ENCODE assay signal across 8 cellular contexts in the genomic region with DNA sequence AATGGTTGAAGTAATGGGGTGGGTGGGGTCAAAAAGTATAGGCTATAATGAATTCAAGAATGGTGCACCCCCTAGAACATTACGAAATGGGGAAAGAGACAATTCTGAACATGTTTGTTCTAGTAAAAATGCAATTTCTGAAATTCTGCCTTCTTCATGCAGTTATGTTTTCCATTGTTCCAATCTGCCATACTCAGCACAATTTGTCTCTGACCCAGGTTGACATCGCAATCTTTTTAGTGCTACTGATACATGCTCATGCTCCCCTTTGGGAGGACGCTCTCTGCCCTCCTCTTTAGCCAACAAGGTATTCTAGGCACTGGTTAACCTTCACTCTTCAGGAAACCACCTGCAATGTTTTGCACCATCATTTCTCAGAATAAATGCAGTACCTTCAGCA.
"Had no signal": no experiment of that assay in that cellular context is flagged by ENCODE, and none has a peak within 500 bp of the region (broad histone marks: within the 10 kb centered on the region; RNA-seq: fewer than 3 reads in every experiment).

No MANE protein-coding gene starts in this region.

- H3K4me3 Mint-ChIP-seq: IgD-negative memory B cell had no signal

- H3K27ac ChIP-seq: HL-60, KMS-11 had no signal

- H3K4me1 Mint-ChIP-seq: IgD-negative memory B cell had no signal

- H3K4me3 ChIP-seq: K562 had no signal

- H3K9ac ChIP-seq: KMS-11 had no signal

- H3K27ac Mint-ChIP-seq: IgD-negative memory B cell had no signal

- H3K36me3 Mint-ChIP-seq: IgD-negative memory B cell had no signal

- DNase-seq: Karpas-422, KBM-7, KG1 had no signal

- H3K4me2 ChIP-seq: KMS-11 had no signal

- H3K27me3 Mint-ChIP-seq: IgD-negative memory B cell had no signal

- ATAC-seq: K562 had no signal

- FAIRE-seq: HTR-8/SVneo, K562 had no signal
